Comparison of ENCODE assay signal across 14 cellular contexts in genomic region chr6:38483526-38483925, GRCh38.
DNase-seq lines count a peak whose midpoint lies in the region; ATAC-seq, FAIRE-seq and TF ChIP-seq lines count a peak whose summit lies in the region.
"Had no signal": no experiment of that assay in that cellular context is flagged by ENCODE, and none has a peak within 500 bp of the region (broad histone marks: within the 10 kb centered on the region; RNA-seq: fewer than 3 reads in every experiment).

No MANE protein-coding gene starts in this region.

- no peaks in the 10 kb centered on the region for H3K36me3 ChIP-seq in lung (ENCODE audit: control insufficient read depth in 2 of 2, insufficient read depth in 2 of 2, low read length in 2 of 2)
- H3K36me3 ChIP-seq: MG63 had no signal

- no peaks in the 10 kb centered on the region for H3K9me3 ChIP-seq in lung (ENCODE audit: control insufficient read depth in 2 of 2, insufficient read depth in 1 of 2, low read length in 1 of 2)
- H3K9me3 ChIP-seq: MG63 had no signal

- no peaks in the 10 kb centered on the region for H3K27me3 ChIP-seq in lung (ENCODE audit: control insufficient read depth, insufficient read depth)
- H3K27me3 ChIP-seq: MG63 had no signal

- DNase-seq in KBM-7 = peak; percentile 19
- DNase-seq in lung (ENCODE audit: low spot score) = no peak
- no peak for DNase-seq in UCSD-AML1 (lab: John Stamatoyannopoulos, UW; ENCODE audit: unreplicated experiment)
- DNase-seq in NCI-H1417 (lab: John Stamatoyannopoulos, UW) = no peak
- no peak for DNase-seq in T-helper 2 cell
- no peak for DNase-seq in frontal cortex (ENCODE audit: low spot score in 2 of 2)
- DNase-seq: activated naive CD4-positive, alpha-beta T cell treated with anti-CD3 and anti-CD28 coated beads for 36 hours; CD4-positive, alpha-beta memory T cell; central memory CD4-positive, alpha-beta T cell; MG63; NCI-H82 had no signal

- no peak for FAIRE-seq in frontal cortex (lab: Jason Lieb, UNC)

- whole genome bisulfite sequencing in lung, 2 donors = 48 to 51% methylated on average over 2 of the region's 2 CpGs

- no peak overlapping the region for H3K4me3 ChIP-seq in lung
- H3K4me3 ChIP-seq: MG63 had no signal

- ATAC-seq in GM18499 (IDR thresholded peaks at IDR 0.05; ENCODE audit: insufficient read depth, unreplicated experiment) (peak; percentile 68), GM21576 (IDR thresholded peaks at IDR 0.05; ENCODE audit: unreplicated experiment) (peak; percentile 77), lung (ENCODE audit: insufficient read depth, low FRiP score) (peak; percentile 30)
- ATAC-seq: esophagus mucosa had no signal

- no peak overlapping the region for H3K27ac ChIP-seq in lung (ENCODE audit: low read depth in 1 of 2, low read length in 1 of 2)

- H3K4me1 ChIP-seq in lung (ENCODE audit: control insufficient read depth in 2 of 2, insufficient read depth in 2 of 2, low read length in 2 of 2) = peaks cover 4% of the 10 kb centered on the region in 2 donors

- TF ChIP-seq CTCF in lung (IDR thresholded peaks at IDR 0.05; ENCODE audit: control extremely low read depth, extremely low read depth) = no peak

- in situ Hi-C loops in KBM-7 (cut with MboI; ENCODE audit: low pct_unique_long_range_greater_than_20kb, low sequenced_read_pairs) = no loop called here
